Comparison of ENCODE assay signal across 13 cellular contexts in the genomic region with DNA sequence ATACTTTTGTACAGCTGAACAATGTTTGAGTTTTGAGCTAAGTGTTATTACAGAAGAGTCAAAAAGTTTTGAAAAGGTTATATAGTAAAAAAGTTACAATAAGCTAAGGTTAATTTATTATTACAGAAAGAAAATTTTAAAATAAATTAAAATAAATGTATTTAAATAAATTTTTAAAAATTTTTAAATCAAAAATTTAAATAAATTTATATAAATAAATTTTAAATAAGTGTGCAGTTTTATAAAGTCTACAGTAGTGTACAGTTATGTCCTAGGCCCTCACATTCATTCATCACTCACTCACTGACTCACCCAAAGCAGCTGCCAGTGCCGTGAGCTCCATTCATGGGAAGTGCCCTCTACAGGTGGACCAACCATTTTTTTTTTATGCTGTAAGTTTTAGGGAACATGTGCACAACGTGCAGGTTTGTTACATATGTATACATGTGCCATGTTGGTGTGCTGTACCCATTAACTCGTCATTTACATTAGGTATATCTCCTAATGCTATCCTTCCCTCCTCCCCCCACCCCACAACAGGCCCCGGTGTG.
DNase-seq lines count a peak whose midpoint lies in the region; ATAC-seq, FAIRE-seq and TF ChIP-seq lines count a peak whose summit lies in the region.
"Had no signal": no experiment of that assay in that cellular context is flagged by ENCODE, and none has a peak within 500 bp of the region (broad histone marks: within the 10 kb centered on the region; RNA-seq: fewer than 3 reads in every experiment).

No MANE protein-coding gene starts in this region.

- CTCF ChIA-PET in A673 (lab: Charles Lee), result no interaction called here

- no peaks in the 10 kb centered on the region for H3K27me3 ChIP-seq in A673 (replicated peaks; ENCODE audit: insufficient read depth, low read depth, low read length, poor library complexity)
- H3K27me3 ChIP-seq: dorsolateral prefrontal cortex, neural progenitor cell, testis had no signal

- no peaks in the 10 kb centered on the region for H3K4me1 ChIP-seq in A673 (ENCODE audit: insufficient read depth, low read length, poor library complexity, severe bottlenecking)
- H3K4me1 ChIP-seq: neural progenitor cell, testis had no signal

- no peak overlapping the region for H3K27ac ChIP-seq in A673 (ENCODE audit: low read depth, low read length, poor library complexity, severe bottlenecking)
- H3K27ac ChIP-seq: dorsolateral prefrontal cortex, neural progenitor cell, testis, VCaP had no signal

- H3K4me3 ChIP-seq in A673 (ENCODE audit: low read depth, low read length, poor library complexity, severe bottlenecking), result no peak overlapping the region
- no peak overlapping the region for H3K4me3 ChIP-seq in fibroblast of pulmonary artery (replicated peaks; ENCODE audit: low read depth, low read length)
- H3K4me3 ChIP-seq: dorsolateral prefrontal cortex, neural progenitor cell, testis had no signal

- ATAC-seq in HG03378 (IDR thresholded peaks at IDR 0.05; ENCODE audit: unreplicated experiment), result no peak

- no TSS peak for BruUV-seq in A673 (replicated peaks; lab: Mats Ljungman, UMichigan)

- no peak for TF ChIP-seq CTCF in A673 (conservative IDR thresholded peaks at IDR 0.05; ENCODE audit: low read depth, low read length)
- TF ChIP-seq CTCF in fibroblast of pulmonary artery (IDR thresholded peaks at IDR 0.05; ENCODE audit: low read length, missing control alignments), result no peak

- no peaks in the 10 kb centered on the region for H3K36me3 ChIP-seq in A673 (ENCODE audit: insufficient read depth, low read length, poor library complexity, severe bottlenecking)
- H3K36me3 ChIP-seq: neural progenitor cell had no signal

- FAIRE-seq in H54 (lab: Jason Lieb, UNC), result peak; percentile 23

- peaks cover 4% of the 10 kb centered on the region for H3K9me3 ChIP-seq in A673 (ENCODE audit: low read depth, low read length, poor library complexity, severe bottlenecking)
- H3K9me3 ChIP-seq: testis had no signal

- POLR2A ChIA-PET in A673 (lab: Charles Lee; ENCODE audit: low non-redundant PET), result no interaction called here

- TF ChIP-seq POLR2A in H54 (IDR thresholded peaks at IDR 0.05; ENCODE audit: low read depth, low read length), result no peak

- DNase-seq in A673 (ENCODE audit: low spot score), result peak; percentile 4
- DNase-seq in H54 (ENCODE audit: insufficient read length, low spot score), result peak; percentile 22
- DNase-seq in RPMI7951 (ENCODE audit: low read depth), result peak; percentile 57
- DNase-seq in fibroblast of pulmonary artery (ENCODE audit: low read depth), result peak; percentile 9
- DNase-seq in Ammon's horn (ENCODE audit: low spot score), result no peak
- no peak for DNase-seq in NCI-H1105 (lab: John Stamatoyannopoulos, UW)
- no peak for DNase-seq in NCI-H526 treated with DMSO at 0.1 percent for 48 hours (lab: John Stamatoyannopoulos, UW)
- DNase-seq: CD8-positive, alpha-beta memory T cell; dorsolateral prefrontal cortex; testis had no signal

- intact Hi-C loops in A673 (cut with micrococcal nuclease; ENCODE audit: unreplicated experiment), result no loop called here

Comparison
In these comparisons a context has a peak if more than half of its experiments do, and no peak if none do; other contexts are left out.
1. DNase-seq: peak in A673 (single experiment), H54 (single experiment), RPMI7951 (single experiment) and fibroblast of pulmonary artery (single experiment); none in Ammon's horn (single experiment), NCI-H1105 (single experiment) and NCI-H526 treated with DMSO at 0.1 percent for 48 hours (single experiment).